In the genomic region with DNA sequence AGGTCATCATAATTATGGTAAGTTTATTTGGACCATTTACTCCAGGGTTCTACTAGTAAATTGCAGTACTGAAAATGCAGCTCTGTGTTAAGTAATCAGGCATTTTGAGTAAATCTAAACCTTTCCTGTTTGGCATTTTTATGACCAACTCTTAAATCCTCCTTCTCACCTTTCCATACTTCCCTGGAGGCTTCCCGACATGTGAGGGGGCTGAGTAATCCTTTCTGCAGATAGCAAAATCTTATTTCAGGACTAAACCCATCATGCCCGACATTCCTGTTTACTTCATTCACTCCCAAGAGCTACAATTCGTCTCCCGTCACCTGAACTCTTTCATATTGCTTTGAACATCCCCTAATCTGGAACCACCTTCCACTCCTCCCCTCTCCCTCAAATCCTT, we compare ENCODE assay signal across 25 cellular contexts.
DNase-seq lines count a peak whose midpoint lies in the region; ATAC-seq, FAIRE-seq and TF ChIP-seq lines count a peak whose summit lies in the region.
"Had no signal": no experiment of that assay in that cellular context is flagged by ENCODE, and none has a peak within 500 bp of the region (broad histone marks: within the 10 kb centered on the region; RNA-seq: fewer than 3 reads in every experiment).

No MANE protein-coding gene starts in this region.

- no peak for TF ChIP-seq RAD21 in HepG2 (CRISPR knock-in tag; IDR thresholded peaks at IDR 0.05)

- H2AFZ ChIP-seq in mammary epithelial cell (ENCODE audit: low read depth, low read length) (peak overlapping the region; percentile 12), trophoblast cell (ENCODE audit: insufficient read depth, low read length, poor library complexity) (no peak overlapping the region), HepG2 (ENCODE audit: low read length) (no peak overlapping the region), PC-9 (no peak overlapping the region)
- H2AFZ ChIP-seq: GM23338 had no signal

- no peaks in the 10 kb centered on the region for H3K4me1 Mint-ChIP-seq in MCF 10A (ENCODE audit: insufficient read depth, unreplicated experiment)
- H3K4me1 Mint-ChIP-seq: CD14-positive monocyte, GM23338, H9 had no signal

- H4K20me1 ChIP-seq in mammary epithelial cell (ENCODE audit: insufficient read depth, low read length) = no peaks in the 10 kb centered on the region
- H4K20me1 ChIP-seq in HepG2 (ENCODE audit: insufficient read depth, low read length) = no peaks in the 10 kb centered on the region
- H4K20me1 ChIP-seq in PC-9 (ENCODE audit: insufficient read depth) = no peaks in the 10 kb centered on the region
- H4K20me1 ChIP-seq: BLaER1 treated with 17β-estradiol and CSF1 and Interleukin-3, amounts not matched to agents 10 nM and 100 nM had no signal

- POLR2A ChIA-PET in MCF 10A (lab: Yijun Ruan, JAX) = no interaction called here
- POLR2A ChIA-PET in HepG2 (lab: Yijun Ruan, JAX) = no interaction called here
- POLR2A ChIA-PET in PC-9 (lab: Charles Lee; ENCODE audit: unreplicated experiment) = no interaction called here

- intact Hi-C loops in mammary epithelial cell (cut with micrococcal nuclease) (no loop called here), MCF 10A (cut with micrococcal nuclease) (no loop called here), HepG2 (cut with micrococcal nuclease; ENCODE audit: unreplicated experiment) (no loop called here), PC-9 (cut with micrococcal nuclease; ENCODE audit: unreplicated experiment) (no loop called here)

- H3K4me1 ChIP-seq in mammary epithelial cell (ENCODE audit: insufficient read depth, low read length) (peaks cover 13% of the 10 kb centered on the region), foreskin keratinocyte (peaks cover 37% of the 10 kb centered on the region), trophoblast cell (ENCODE audit: control insufficient read depth in 1 of 2, insufficient read depth in 2 of 2, low read length in 2 of 2) (no peaks in the 10 kb centered on the region), HepG2 (ENCODE audit: insufficient read depth, low read length) (no peaks in the 10 kb centered on the region), PC-9 (replicated peaks; ENCODE audit: insufficient read depth) (no peaks in the 10 kb centered on the region)
- H3K4me1 ChIP-seq: A549; BE2C; BLaER1 treated with 17β-estradiol and CSF1 and Interleukin-3, amounts not matched to agents 10 nM and 100 nM had no signal

- H3K4me3 ChIP-seq in mammary epithelial cell (replicated peaks in 1 of 3; ENCODE audit: insufficient read depth in 1 of 3, low read depth in 2 of 3, low read length in 3 of 3) (no peak overlapping the region), bronchial epithelial cell (ENCODE audit: low read depth, low read length) (no peak overlapping the region), trophoblast cell (ENCODE audit: low read depth, low read length) (no peak overlapping the region), HepG2 (replicated peaks in 1 of 3; ENCODE audit: insufficient read depth in 1 of 3, low read depth in 2 of 3, low read length in 3 of 3) (no peak overlapping the region), PC-9 (no peak overlapping the region)
- H3K4me3 ChIP-seq: A549; BLaER1 treated with 17β-estradiol and CSF1 and Interleukin-3, amounts not matched to agents 10 nM and 100 nM; GM23338 had no signal

- no peaks in the 10 kb centered on the region for H3K36me3 ChIP-seq in mammary epithelial cell (ENCODE audit: insufficient read depth, low read length)
- H3K36me3 ChIP-seq in bronchial epithelial cell (ENCODE audit: control insufficient read depth, insufficient read depth, low read length) = no peaks in the 10 kb centered on the region
- no peaks in the 10 kb centered on the region for H3K36me3 ChIP-seq in trophoblast cell (ENCODE audit: control insufficient read depth in 1 of 2, insufficient read depth in 2 of 2, low read length in 2 of 2)
- H3K36me3 ChIP-seq in HepG2 (replicated peaks in 1 of 2; ENCODE audit: control insufficient read depth in 1 of 2, insufficient read depth in 2 of 2, low read length in 2 of 2) = no peaks in the 10 kb centered on the region
- no peaks in the 10 kb centered on the region for H3K36me3 ChIP-seq in PC-9 (ENCODE audit: low read depth)
- H3K36me3 ChIP-seq: BE2C; BLaER1 treated with 17β-estradiol and CSF1 and Interleukin-3, amounts not matched to agents 10 nM and 100 nM had no signal

- H3K27me3 ChIP-seq in mammary epithelial cell (ENCODE audit: insufficient read depth, low read length) (no peaks in the 10 kb centered on the region), bronchial epithelial cell (ENCODE audit: control insufficient read depth, insufficient read depth, low read length) (no peaks in the 10 kb centered on the region), foreskin keratinocyte (no peaks in the 10 kb centered on the region), trophoblast cell (ENCODE audit: insufficient read depth, low read length) (no peaks in the 10 kb centered on the region), HepG2 (ENCODE audit: control insufficient read depth in 1 of 2, insufficient read depth in 2 of 2, low read length in 2 of 2) (no peaks in the 10 kb centered on the region), PC-9 (ENCODE audit: insufficient read depth, low read depth) (no peaks in the 10 kb centered on the region)
- H3K27me3 ChIP-seq: BE2C; BLaER1 treated with 17β-estradiol and CSF1 and Interleukin-3, amounts not matched to agents 10 nM and 100 nM had no signal

- H3K23ac ChIP-seq in trophoblast cell (ENCODE audit: low read length) = no peak overlapping the region

- H4K91ac ChIP-seq in trophoblast cell (ENCODE audit: low read depth, low read length) = no peak overlapping the region

- in situ Hi-C loops in mammary epithelial cell (cut with MboI; ENCODE audit: low sequenced_read_pairs in 2 of 2) (no loop called here), HepG2 (cut with HindIII; ENCODE audit: extremely low pct_ligation_motif_present, low pct_unique_long_range_greater_than_20kb) (no loop called here)

- no peaks in the 10 kb centered on the region for H3K36me3 Mint-ChIP-seq in MCF 10A (ENCODE audit: insufficient read depth, unreplicated experiment)
- H3K36me3 Mint-ChIP-seq: CD14-positive monocyte had no signal

- H3K18ac ChIP-seq in trophoblast cell (ENCODE audit: low read length) = no peak overlapping the region

- dilution Hi-C loops in mammary epithelial cell (cut with HindIII; ENCODE audit: low sequenced_read_pairs) = no loop called here

- no peak overlapping the region for H3K4me2 ChIP-seq in mammary epithelial cell (ENCODE audit: insufficient read depth, low read depth, low read length)
- no peak overlapping the region for H3K4me2 ChIP-seq in trophoblast cell (ENCODE audit: low read length)
- no peak overlapping the region for H3K4me2 ChIP-seq in HepG2 (ENCODE audit: low read depth, low read length)
- H3K4me2 ChIP-seq in PC-9 = no peak overlapping the region
- H3K4me2 ChIP-seq: A549; BLaER1 treated with 17β-estradiol and CSF1 and Interleukin-3, amounts not matched to agents 10 nM and 100 nM; GM23338 had no signal

- no peak overlapping the region for H2BK120ac ChIP-seq in trophoblast cell (ENCODE audit: insufficient read depth, low read length, poor library complexity)

- ATAC-seq in foreskin keratinocyte = peak; percentile 68
- ATAC-seq in HepG2 = no peak
- no peak for ATAC-seq in GM18498 (IDR thresholded peaks at IDR 0.05; ENCODE audit: unreplicated experiment)
- ATAC-seq: A549, GM23338 had no signal

- no peak for TF ChIP-seq POLR2A in HepG2 (IDR thresholded peaks at IDR 0.05; ENCODE audit: insufficient read depth in 1 of 2, low read depth in 2 of 2, low read length in 2 of 2)

- CTCF ChIA-PET in mammary epithelial cell (lab: Charles Lee; ENCODE audit: low non-redundant PET) = no interaction called here
- CTCF ChIA-PET in MCF 10A (lab: Yijun Ruan, JAX) = no interaction called here
- CTCF ChIA-PET in HepG2 (lab: Yijun Ruan, JAX; ENCODE audit: low intra/inter-chr PET ratio, low total read pairs) = no interaction called here
- CTCF ChIA-PET in PC-9 (lab: Charles Lee) = no interaction called here

- no peak overlapping the region for H2AK5ac ChIP-seq in trophoblast cell (ENCODE audit: low read length)

- H3K4me3 Mint-ChIP-seq in MCF 10A (ENCODE audit: unreplicated experiment) = no peak overlapping the region
- H3K4me3 Mint-ChIP-seq: CD14-positive monocyte; CD4-positive, alpha-beta T cell; CD8-positive, alpha-beta memory T cell; GM23338; H9; HFFc6 had no signal

- H4K8ac ChIP-seq in trophoblast cell (ENCODE audit: low read depth, low read length) = no peak overlapping the region

- H3K14ac ChIP-seq in trophoblast cell (ENCODE audit: low read length) = no peak overlapping the region

- no peaks in the 10 kb centered on the region for H3K9me2 ChIP-seq in PC-9 (ENCODE audit: insufficient read depth)

- BruUV-seq in mammary epithelial cell (replicated peaks; lab: Mats Ljungman, UMichigan) (no TSS peak), MCF 10A (replicated peaks; lab: Mats Ljungman, UMichigan) (no TSS peak), HepG2 (replicated peaks; lab: Mats Ljungman, UMichigan) (no TSS peak), PC-9 (replicated peaks; lab: Mats Ljungman, UMichigan) (no TSS peak)

- no peaks in the 10 kb centered on the region for H3F3A ChIP-seq in PC-9 (ENCODE audit: insufficient read depth, low read depth)

- no peak for FAIRE-seq in bronchial epithelial cell (lab: Jason Lieb, UNC)
- FAIRE-seq in HepG2 (lab: Jason Lieb, UNC) = no peak
- FAIRE-seq: A549, D721Med, GM12891 had no signal

- H3K79me2 ChIP-seq in mammary epithelial cell (ENCODE audit: insufficient read depth, low read length) (no peaks in the 10 kb centered on the region), trophoblast cell (ENCODE audit: control insufficient read depth, insufficient read depth, low read length, poor library complexity) (no peaks in the 10 kb centered on the region), HepG2 (ENCODE audit: insufficient read depth, low read length) (no peaks in the 10 kb centered on the region), PC-9 (ENCODE audit: low read depth) (no peaks in the 10 kb centered on the region)

- H3K27ac ChIP-seq in mammary epithelial cell (ENCODE audit: insufficient read depth, low read depth, low read length) (peak overlapping the region; percentile 3), foreskin keratinocyte (peak overlapping the region; percentile 84), trophoblast cell (ENCODE audit: low read depth, low read length) (no peak overlapping the region), HepG2 (ENCODE audit: extremely low read length, insufficient read depth, low read length) (no peak overlapping the region), PC-9 (no peak overlapping the region)
- H3K27ac ChIP-seq: A549; BLaER1 treated with 17β-estradiol and CSF1 and Interleukin-3, amounts not matched to agents 10 nM and 100 nM had no signal

- 85% methylated on average over 4 of the region's 4 CpGs for WGBS in mammary epithelial cell (ENCODE audit: low coverage, missing lambda C conversion rate)
- WGBS in trophoblast cell (ENCODE audit: extremely low coverage, insufficient coverage, insufficient read length) = no CpG with 5 or more reads among the region's 4 CpGs
- WGBS in HepG2 (ENCODE audit: low lambda C conversion rate) = 17% methylated on average over 4 of the region's 4 CpGs

- no peaks in the 10 kb centered on the region for H3K27me3 Mint-ChIP-seq in MCF 10A (ENCODE audit: insufficient read depth, unreplicated experiment)
- H3K27me3 Mint-ChIP-seq: CD4-positive, alpha-beta T cell; CD8-positive, alpha-beta memory T cell had no signal

- H2BK5ac ChIP-seq in trophoblast cell (ENCODE audit: low read depth, low read length, poor library complexity) = no peak overlapping the region

- H2BK12ac ChIP-seq in trophoblast cell (ENCODE audit: low read length) = no peak overlapping the region

- no peaks in the 10 kb centered on the region for H3K79me1 ChIP-seq in trophoblast cell (ENCODE audit: low read length)

- TF ChIP-seq CTCF in mammary epithelial cell (conservative IDR thresholded peaks at IDR 0.05 in 1 of 2, IDR thresholded peaks at IDR 0.05 in 1 of 2; ENCODE audit: extremely low read depth in 1 of 2, insufficient read depth in 1 of 2, low read depth in 1 of 2, low read length in 2 of 2) (no peak), MCF 10A (IDR thresholded peaks at IDR 0.05; ENCODE audit: unreplicated experiment) (no peak), bronchial epithelial cell (IDR thresholded peaks at IDR 0.05; ENCODE audit: insufficient read depth, low read length, severe bottlenecking) (no peak), foreskin keratinocyte (conservative IDR thresholded peaks at IDR 0.05) (no peak), HepG2 (CRISPR knock-in tag; IDR thresholded peaks at IDR 0.05) (no peak), PC-9 (conservative IDR thresholded peaks at IDR 0.05) (no peak)

- H3K27ac Mint-ChIP-seq in MCF 10A (ENCODE audit: low read depth, unreplicated experiment) = no peak overlapping the region
- H3K27ac Mint-ChIP-seq: CD14-positive monocyte; CD4-positive, alpha-beta T cell; CD8-positive, alpha-beta memory T cell; GM23338; H9; HFFc6 had no signal

- H3K9ac ChIP-seq in mammary epithelial cell (ENCODE audit: insufficient read depth, low read length) (no peak overlapping the region), trophoblast cell (ENCODE audit: low read length) (no peak overlapping the region), HepG2 (ENCODE audit: insufficient read depth, low read depth, low read length) (no peak overlapping the region)
- H3K9ac ChIP-seq: BLaER1 treated with 17β-estradiol and CSF1 and Interleukin-3, amounts not matched to agents 10 nM and 100 nM had no signal

- no peaks in the 10 kb centered on the region for H3K9me3 Mint-ChIP-seq in MCF 10A (ENCODE audit: unreplicated experiment)
- H3K9me3 Mint-ChIP-seq: CD4-positive, alpha-beta T cell had no signal

- no peak overlapping the region for H4K12ac ChIP-seq in trophoblast cell (ENCODE audit: low read depth, low read length)

- H3K9me3 ChIP-seq in mammary epithelial cell (replicated peaks; ENCODE audit: insufficient read depth, low read length) (no peaks in the 10 kb centered on the region), trophoblast cell (ENCODE audit: insufficient read depth, low read depth, low read length) (no peaks in the 10 kb centered on the region), HepG2 (ENCODE audit: low read length) (peaks cover 67% of the 10 kb centered on the region), PC-9 (ENCODE audit: insufficient read depth, low read depth) (no peaks in the 10 kb centered on the region)
- H3K9me3 ChIP-seq: A549, BE2C had no signal

- TF ChIP-seq EP300 in HepG2 (IDR thresholded peaks at IDR 0.05; ENCODE audit: low read depth in 2 of 2, low read length in 2 of 2) = no peak
- TF ChIP-seq EP300 in HepG2 (CRISPR knock-in tag; IDR thresholded peaks at IDR 0.05; ENCODE audit: borderline replicate concordance) = no peak

- no peak for DNase-seq in mammary epithelial cell
- no peak for DNase-seq in MCF 10A (ENCODE audit: unreplicated experiment)
- peak; percentile 82 for DNase-seq in bronchial epithelial cell (ENCODE audit: low read depth)
- DNase-seq in foreskin keratinocyte = peak; percentile 81 to 93
- peak; percentile 10 to 44 for DNase-seq in trophoblast cell
- DNase-seq in HepG2 (ENCODE audit: low spot score) = no peak
- DNase-seq in PC-9 = no peak
- DNase-seq: 8988T; ACHN; AML-193; BE2C; CD4-positive, alpha-beta T cell; CD8-positive, alpha-beta memory T cell; DMS 273 treated with DMSO at 0.1 percent for 48 hours; DMS79; GF-D8; H9; HFFc6 had no signal

- H3K4ac ChIP-seq in trophoblast cell (ENCODE audit: low read depth, low read length) = no peak overlapping the region

Comparison
In these comparisons a context has a peak if more than half of its experiments do, and no peak if none do; other contexts are left out.
1. DNase-seq: peak in bronchial epithelial cell (single experiment), foreskin keratinocyte (2 of 2) and trophoblast cell (2 of 2); none in mammary epithelial cell (single experiment), MCF 10A (single experiment), HepG2 (single experiment) and PC-9 (0 of 2).
2. H3K27ac ChIP-seq: peak in mammary epithelial cell (single experiment) and foreskin keratinocyte (single experiment); none in trophoblast cell (single experiment), HepG2 (single experiment) and PC-9 (single experiment).